In genomic region chr1:81432089-81432488, GRCh38 we compare ENCODE assay signal across 21 cellular contexts.
DNase-seq lines count a peak whose midpoint lies in the region; ATAC-seq and TF ChIP-seq lines count a peak whose summit lies in the region.
"Had no signal": no experiment of that assay in that cellular context is flagged by ENCODE, and none has a peak within 500 bp of the region (broad histone marks: within the 10 kb centered on the region; RNA-seq: fewer than 3 reads in every experiment).

No MANE protein-coding gene starts in this region.

- POLR2A ChIA-PET in PC-3 (lab: Charles Lee; ENCODE audit: unreplicated experiment) = no interaction called here

- no peak for TF ChIP-seq CTCF in upper lobe of right lung (IDR thresholded peaks at IDR 0.05)
- no peak for TF ChIP-seq CTCF in PC-3 (conservative IDR thresholded peaks at IDR 0.05; ENCODE audit: low read depth, low read length)

- H3K27ac ChIP-seq in right cardiac atrium (ENCODE audit: low read length) = peak overlapping the region; percentile 39
- H3K27ac ChIP-seq in mesodermal cell (ENCODE audit: low read depth, low read length, severe bottlenecking) = peak overlapping the region; percentile 80
- H3K27ac ChIP-seq in upper lobe of right lung = peak overlapping the region; percentile 38
- H3K27ac ChIP-seq in PC-3 (ENCODE audit: low read length) = no peak overlapping the region
- H3K27ac ChIP-seq: ovary, PC-9, SK-N-MC had no signal

- DNase-seq in right cardiac atrium (no peak), left ventricle myocardium superior (no peak), fibroblast of peridontal ligament (ENCODE audit: extremely low read depth) (peak; percentile 42), upper lobe of right lung (no peak), PC-3 (no peak), inferior parietal cortex (ENCODE audit: extremely low spot score) (no peak)
- no peak for DNase-seq in activated T-cell treated with anti-CD3 and anti-CD28 coated beads, Interleukin-2, amount 50 U/mL, for 1 hour
- DNase-seq: activated B cell treated with CpG ODN at 0.5 μM for 24 hours; activated CD4-positive, alpha-beta memory T cell treated with anti-CD3 and anti-CD28 coated beads, Interleukin-2, amount 10 ng/mL, durations not matched to agents 7 days and 5 days; activated naive CD4-positive, alpha-beta T cell treated with anti-CD3 and anti-CD28 coated beads for 36 hours; activated T-cell treated with anti-CD3 and anti-CD28 coated beads, Interleukin-2, amount 50 U/mL, for 24 hours; DMS 273 treated with DMSO at 0.1 percent for 48 hours; GDM1; IMR-90; NCI-H1436; NCI-H82; ovary; PC-9; stimulated activated CD4-positive, alpha-beta T cell treated with anti-CD3 and anti-CD28 coated beads, Interleukin-4, amount 100 ng/mL, for 4 hours had no signal

- 48% methylated on average over 4 of the region's 4 CpGs for WGBS in right cardiac atrium
- 45 to 62% methylated on average over 3 to 4 of the region's 4 CpGs for WGBS in mesodermal cell (ENCODE audit: insufficient coverage in 2 of 2), 2 experiments

- no peaks in the 10 kb centered on the region for H3F3A ChIP-seq in PC-3 (ENCODE audit: low read length, unreplicated experiment)

- H2AFZ ChIP-seq in PC-3 (ENCODE audit: low read length) = no peak overlapping the region
- H2AFZ ChIP-seq: PC-9 had no signal

- CTCF ChIA-PET in PC-3 (lab: Charles Lee) = no interaction called here

- intact Hi-C loops in right cardiac atrium (cut with DNase I) = no loop called here
- intact Hi-C loops in left ventricle myocardium superior (cut with micrococcal nuclease) = no loop called here
- intact Hi-C loops in upper lobe of right lung (cut with DNase I) = no loop called here
- intact Hi-C loops in PC-3 (cut with micrococcal nuclease) = no loop called here

- H3K9me2 ChIP-seq in PC-3 (replicated peaks; ENCODE audit: low read length) = no peaks in the 10 kb centered on the region

- no peak overlapping the region for H3K4me2 ChIP-seq in PC-3 (ENCODE audit: low read length)
- H3K4me2 ChIP-seq: PC-9 had no signal

- peaks cover 2% of the 10 kb centered on the region for H3K4me1 ChIP-seq in right cardiac atrium (ENCODE audit: control insufficient read depth, insufficient read depth, low read length)
- peaks cover 47% of the 10 kb centered on the region for H3K4me1 ChIP-seq in mesodermal cell (ENCODE audit: control insufficient read depth, insufficient read depth, low read length, poor library complexity, severe bottlenecking)
- no peaks in the 10 kb centered on the region for H3K4me1 ChIP-seq in upper lobe of right lung
- no peaks in the 10 kb centered on the region for H3K4me1 ChIP-seq in PC-3 (ENCODE audit: insufficient read depth, low read length)

- BruUV-seq in PC-3 (replicated peaks; lab: Mats Ljungman, UMichigan) = no TSS peak

- H4K20me1 ChIP-seq in PC-3 (ENCODE audit: low read length) = no peaks in the 10 kb centered on the region

- ATAC-seq in right cardiac atrium (no peak), left ventricle myocardium superior (no peak), upper lobe of right lung (peak; percentile 20), PC-3 (no peak)

- H3K36me3 ChIP-seq in mesodermal cell (ENCODE audit: control insufficient read depth, insufficient read depth, low read length) = no peaks in the 10 kb centered on the region
- no peaks in the 10 kb centered on the region for H3K36me3 ChIP-seq in upper lobe of right lung
- H3K36me3 ChIP-seq in PC-3 (ENCODE audit: low read depth, low read length) = no peaks in the 10 kb centered on the region
- H3K36me3 ChIP-seq: ovary had no signal

- no peaks in the 10 kb centered on the region for H3K79me2 ChIP-seq in PC-3 (ENCODE audit: low read length)

- H3K9ac ChIP-seq in PC-3 (ENCODE audit: low read length) = no peak overlapping the region

- H3K27me3 ChIP-seq in right cardiac atrium (ENCODE audit: control insufficient read depth, insufficient read depth) (no peaks in the 10 kb centered on the region), upper lobe of right lung (no peaks in the 10 kb centered on the region), PC-3 (ENCODE audit: low read length) (peaks cover 56% of the 10 kb centered on the region)
- H3K27me3 ChIP-seq: ovary had no signal

- H3K9me3 ChIP-seq in right cardiac atrium (ENCODE audit: control insufficient read depth, low read length) (no peaks in the 10 kb centered on the region), mesodermal cell (ENCODE audit: control insufficient read depth, low read length) (no peaks in the 10 kb centered on the region), upper lobe of right lung (no peaks in the 10 kb centered on the region), PC-3 (ENCODE audit: low read length) (no peaks in the 10 kb centered on the region)
- H3K9me3 ChIP-seq: ovary had no signal

- H3K4me3 ChIP-seq in right cardiac atrium (ENCODE audit: low read length) (no peak overlapping the region), mesodermal cell (ENCODE audit: extremely low read depth, insufficient read depth, low read length, poor library complexity, severe bottlenecking) (no peak overlapping the region), upper lobe of right lung (no peak overlapping the region), PC-3 (ENCODE audit: low read length) (no peak overlapping the region)
- H3K4me3 ChIP-seq: ovary, PC-9, SK-N-MC had no signal
